ENCODE assay signal across 8 cellular contexts in the genomic region with DNA sequence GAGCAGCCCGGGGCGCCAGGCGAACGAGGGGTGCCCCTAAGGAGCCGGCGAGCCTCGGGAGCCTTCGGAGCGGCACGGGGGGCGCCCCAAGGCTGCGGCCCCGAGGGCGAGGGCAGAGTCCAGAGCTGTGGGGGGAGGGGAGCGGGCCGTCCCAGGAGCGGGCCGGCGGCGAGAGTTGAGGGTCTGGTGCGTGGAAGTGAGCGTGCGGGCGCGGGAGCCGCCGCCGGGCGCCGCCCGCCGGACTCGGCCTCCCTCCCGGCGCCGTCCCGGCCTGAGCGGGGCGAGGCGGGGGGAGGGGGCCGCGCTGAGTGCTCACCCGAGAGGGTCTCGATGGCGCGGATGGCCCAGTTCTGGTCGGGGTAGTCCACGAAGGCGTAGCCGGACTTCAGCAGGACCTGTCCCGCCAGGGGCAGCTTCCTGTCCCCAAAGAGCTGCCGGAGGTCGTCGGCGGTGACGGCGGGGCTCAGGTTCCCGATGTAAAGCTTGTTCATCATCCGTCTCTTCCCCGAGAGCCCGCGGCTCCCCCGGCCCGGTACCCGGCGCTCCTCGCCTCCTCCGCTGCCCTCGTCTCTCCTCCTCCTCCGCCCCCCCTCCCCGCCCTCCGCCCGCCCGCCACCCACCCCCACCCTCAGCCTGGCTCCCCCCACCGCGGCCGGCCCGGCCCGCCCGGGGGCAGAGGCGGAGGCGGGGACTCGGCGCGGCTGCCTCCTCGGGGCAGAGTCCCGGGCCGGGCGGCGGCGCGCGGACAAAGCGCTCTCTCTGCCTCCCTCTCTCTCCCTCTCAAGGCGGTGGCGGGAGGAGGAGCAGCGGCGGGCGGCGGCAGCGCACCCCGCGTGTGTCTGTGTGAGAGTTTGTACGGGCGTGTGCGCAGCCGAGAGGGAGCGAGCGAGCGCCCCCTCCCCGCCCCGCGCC. TPM values are rescaled to one million over a fixed set of nuclear protein-coding genes. Genes with fewer than 3 reads are reported as not detected.
DNase-seq lines count a peak whose midpoint lies in the region; ATAC-seq, FAIRE-seq and TF ChIP-seq lines count a peak whose summit lies in the region.

IGF2BP2 (minus strand) TSS at position 576 of the 912 bp plus-strand sequence; CDS start at position 494, 82 bp downstream.

- peak within 1 kb of the TSS; percentile 83 for H3K27ac ChIP-seq in Panc1 (ENCODE audit: low read length)

- H3K4me3 Mint-ChIP-seq in activated naive CD4-positive, alpha-beta T cell treated with anti-CD3 and anti-CD28 coated beads for 36 hours, result peak within 1 kb of the TSS; percentile 81

- TF ChIP-seq CTCF in Panc1 (IDR thresholded peaks at IDR 0.05), result peak; percentile 35; the same call in 1 of the 2 replicates
- TF ChIP-seq CTCF in omental fat pad (IDR thresholded peaks at IDR 0.05), result no peak

- peak within 1 kb of the TSS; percentile 86 to 89 for H3K4me3 ChIP-seq in Panc1 (ENCODE audit: low read depth in 2 of 2, low read length in 2 of 2)

- H3K9me3 ChIP-seq in Panc1 (ENCODE audit: control insufficient read depth, insufficient read depth, low read depth, low read length), result peaks cover 7% of the 10 kb centered on the region; the same call in 1 of the 2 replicates

- H3K27me3 Mint-ChIP-seq in activated naive CD4-positive, alpha-beta T cell treated with anti-CD3 and anti-CD28 coated beads for 36 hours (ENCODE audit: low read depth), result peaks cover 57% of the 10 kb centered on the region

- H3K4me1 ChIP-seq in Panc1 (ENCODE audit: control insufficient read depth, insufficient read depth, low read length), result peaks cover 31% of the 10 kb centered on the region

- CTCF ChIA-PET in Panc1 (lab: Charles Lee), result interaction anchor here (0.6 kb wide), 1 partner anchor 152 kb away, joined by 3 read pairs; no protein-coding TSS in a partner anchor
- CTCF ChIA-PET in activated naive CD4-positive, alpha-beta T cell treated with anti-CD3 and anti-CD28 coated beads for 36 hours (lab: Charles Lee), result no interaction called here

- in situ Hi-C loops in Panc1 (cut with HindIII; ENCODE audit: low pct_unique_long_range_greater_than_20kb, low sequenced_read_pairs), result no loop called here

- H3K27ac Mint-ChIP-seq in activated naive CD4-positive, alpha-beta T cell treated with anti-CD3 and anti-CD28 coated beads for 36 hours, result no peak within 1 kb of the TSS

- BruUV-seq in Panc1 (replicated peaks; lab: Mats Ljungman, UMichigan), result no TSS peak

- POLR2A ChIA-PET in Panc1 (lab: Charles Lee), result no interaction called here

- intact Hi-C loops in Panc1 (cut with micrococcal nuclease; ENCODE audit: unreplicated experiment), result loop anchor here (10.0 kb wide), 1 partner anchor 160 kb away; no protein-coding TSS in a partner anchor
- intact Hi-C loops in activated naive CD4-positive, alpha-beta T cell treated with anti-CD3 and anti-CD28 coated beads for 36 hours (cut with micrococcal nuclease), result loop anchor here (5.0 kb wide), 2 partner anchors 108 to 1003 kb away; no protein-coding TSS in a partner anchor

- no peaks in the 10 kb centered on the region for H3K27me3 ChIP-seq in Panc1 (ENCODE audit: control insufficient read depth, insufficient read depth, low read length)

- ATAC-seq in HG03095 (IDR thresholded peaks at IDR 0.05; ENCODE audit: unreplicated experiment) (peak; percentile 72), Panc1 (peak; percentile 83), omental fat pad (ENCODE audit: low FRiP score) (peak; percentile 74)

- H3K4me1 Mint-ChIP-seq in activated naive CD4-positive, alpha-beta T cell treated with anti-CD3 and anti-CD28 coated beads for 36 hours (ENCODE audit: low read depth), result peaks cover 3% of the 10 kb centered on the region

- H3K36me3 Mint-ChIP-seq in activated naive CD4-positive, alpha-beta T cell treated with anti-CD3 and anti-CD28 coated beads for 36 hours (ENCODE audit: low read depth), result no peaks in the 10 kb centered on the region

- H3K9me3 Mint-ChIP-seq in activated naive CD4-positive, alpha-beta T cell treated with anti-CD3 and anti-CD28 coated beads for 36 hours, result no peaks in the 10 kb centered on the region

- DNase-seq in NCI-H748 (lab: John Stamatoyannopoulos, UW; ENCODE audit: unreplicated experiment) (peak; percentile 46), NCI-H748 treated with DMSO at 0.1 percent for 48 hours (lab: John Stamatoyannopoulos, UW) (no peak), Panc1 (ENCODE audit: low read depth, low spot score) (no peak), germinal center (ENCODE audit: low spot score) (peak; percentile 61), omental fat pad (ENCODE audit: low spot score) (peak; percentile 26), urothelium cell line (ENCODE audit: low spot score) (peak; percentile 88)
- peak; percentile 57 for DNase-seq in activated naive CD4-positive, alpha-beta T cell treated with anti-CD3 and anti-CD28 coated beads for 36 hours

- H3K36me3 ChIP-seq in Panc1 (ENCODE audit: control insufficient read depth, insufficient read depth, low read length), result peaks cover 8% of the 10 kb centered on the region

- FAIRE-seq in urothelium cell line (lab: Jason Lieb, UNC), result no peak

RNA-seq across cellular contexts. Expression of gene IGF2BP2, which starts in this region (rescaled TPM):
- total RNA-seq in Panc1 (2021; ENCODE audit: unreplicated experiment), result 97.8 TPM
- 55.9 TPM for polyA plus RNA-seq in Panc1 (2012; ENCODE audit: insufficient read length)
- under 1 TPM; 0.43 to 0.44 TPM for total RNA-seq in activated naive CD4-positive, alpha-beta T cell treated with anti-CD3 and anti-CD28 coated beads for 36 hours
- total RNA-seq in omental fat pad, result 10 to 100 TPM in 3 of 4 donors, 1 to 10 TPM in 1; 7.3 to 48.9 (median 18.7) TPM

Comparison
In these comparisons a context has a peak if more than half of its experiments do, and no peak if none do; other contexts are left out.
1. RNA of gene IGF2BP2 (total RNA-seq): 97.8 TPM in Panc1 (single experiment) and 7.3 to 48.9 TPM in omental fat pad; 0.43 to 0.44 TPM in activated naive CD4-positive, alpha-beta T cell treated with anti-CD3 and anti-CD28 coated beads for 36 hours; every median in the first group is over 4 times any median in the second.
2. DNase-seq: peak in NCI-H748 (single experiment), germinal center (single experiment), omental fat pad (single experiment) and urothelium cell line (single experiment); none in NCI-H748 treated with DMSO at 0.1 percent for 48 hours (single experiment) and Panc1 (single experiment).
3. Peak in DNase-seq in activated naive CD4-positive, alpha-beta T cell treated with anti-CD3 and anti-CD28 coated beads for 36 hours; RNA of the gene not detected or under 1 TPM.
4. Peak in every context shown above with its lines, with median percentiles within 50 percentile points of each other: ATAC-seq.